ENCODE assay signal across 1 cellular context in genomic region chr11:66545701-66546367, GRCh38.
TF ChIP-seq lines count a peak whose summit lies in the region.

TSS of gene ZDHHC24 (minus strand) at chr11:66546048. CDS start at chr11:66546003, 45 bp downstream.

TF ChIP-seq in K562, 482 proteins besides CTCF, POLR2A, EP300 and RAD21 (continued from another document and continues in another):
- TF ChIP-seq CHAMP1 (IDR thresholded peaks at IDR 0.05) (no peak), ATF1 (CRISPR knock-in tag; IDR thresholded peaks at IDR 0.05) (no peak), ATF1 (tag; IDR thresholded peaks at IDR 0.05) (peak; percentile 79), CREBBP (IDR thresholded peaks at IDR 0.05; ENCODE audit: low read depth, low read length) (no peak), PCBP1 (IDR thresholded peaks at IDR 0.05; ENCODE audit: low read depth, low read length, poor library complexity, severe bottlenecking) (peak; percentile 76), ZNF143 (CRISPR knock-in tag; IDR thresholded peaks at IDR 0.05) (0 out of 2 replicates have a peak, but pooled peaks have one; percentile 13), HNRNPK (IDR thresholded peaks at IDR 0.05; ENCODE audit: low read depth, low read length, poor library complexity, severe bottlenecking) (peak; percentile 81), ZNF609 (CRISPR knock-in tag; IDR thresholded peaks at IDR 0.05; ENCODE audit: borderline replicate concordance) (no peak), RBM34 (IDR thresholded peaks at IDR 0.05; ENCODE audit: borderline replicate concordance, insufficient read depth, low read length) (no peak), STAT5A (IDR thresholded peaks at IDR 0.05; ENCODE audit: borderline replicate concordance, low read length) (no peak), TFE3 (CRISPR knock-in tag; IDR thresholded peaks at IDR 0.05) (no peak), HMG20A (CRISPR knock-in tag; conservative IDR thresholded peaks at IDR 0.05) (no peak), DMBX1 (CRISPR knock-in tag; IDR thresholded peaks at IDR 0.05; ENCODE audit: borderline replicate concordance) (no peak), RBM14 (IDR thresholded peaks at IDR 0.05; ENCODE audit: borderline replicate concordance, insufficient read depth, low read depth, low read length) (no peak), FOXA3 (CRISPR knock-in tag; conservative IDR thresholded peaks at IDR 0.05 in 1 of 2, IDR thresholded peaks at IDR 0.05 in 1 of 2) (0 out of 4 replicates have a peak, but pooled peaks of 1 of the 2 experiments have one; percentile 12), TSHZ1 (CRISPR knock-in tag; IDR thresholded peaks at IDR 0.05) (no peak), MNT (conservative IDR thresholded peaks at IDR 0.05) (peak; percentile 83 to 94), TAF9B (IDR thresholded peaks at IDR 0.05; ENCODE audit: partially characterized antibody) (no peak), ZBTB1 (CRISPR knock-in tag; IDR thresholded peaks at IDR 0.05; ENCODE audit: borderline replicate concordance, low read depth) (no peak), TEAD2 (tag; IDR thresholded peaks at IDR 0.05) (no peak), ELF1 (tag; IDR thresholded peaks at IDR 0.05) (peak; percentile 97), MYBL2 (IDR thresholded peaks at IDR 0.05; ENCODE audit: low read depth) (no peak), MYBL2 (CRISPR knock-in tag; IDR thresholded peaks at IDR 0.05; ENCODE audit: borderline replicate concordance) (no peak), FOS (IDR thresholded peaks at IDR 0.05; ENCODE audit: extremely low read depth, insufficient read length) (peak; percentile 84), GTF2E2 (tag; IDR thresholded peaks at IDR 0.05) (no peak), ZNF140 (CRISPR knock-in tag; IDR thresholded peaks at IDR 0.05) (no peak), PHF8 (IDR thresholded peaks at IDR 0.05; ENCODE audit: borderline replicate concordance, low read length) (peak; percentile 90; the same call in 1 of the 2 replicates), TEAD1 (CRISPR knock-in tag; IDR thresholded peaks at IDR 0.05) (peak in 1 of 2 experiments; percentile 74; a peak in 2 of 4 replicates), CAMTA2 (CRISPR knock-in tag; conservative IDR thresholded peaks at IDR 0.05) (no peak), ZBTB9 (CRISPR knock-in tag; IDR thresholded peaks at IDR 0.05) (no peak; the same call in 1 of the 2 replicates), DNMT1 (IDR thresholded peaks at IDR 0.05) (no peak), ARID4B (CRISPR knock-in tag; IDR thresholded peaks at IDR 0.05) (peak; percentile 97), HDAC1 (IDR thresholded peaks at IDR 0.05) (peak in 1 of 2 experiments; percentile 67; a peak in 1 of 4 replicates), VEZF1 (CRISPR knock-in tag; IDR thresholded peaks at IDR 0.05) (peak; percentile 92), NR4A1 (CRISPR knock-in tag; IDR thresholded peaks at IDR 0.05) (no peak), NR4A1 (tag; IDR thresholded peaks at IDR 0.05) (0 out of 2 replicates have a peak, but pooled peaks have one; percentile 31), ZFP36 (IDR thresholded peaks at IDR 0.05; ENCODE audit: low read depth, low read length, partially characterized antibody) (no peak), MTA3 (IDR thresholded peaks at IDR 0.05; ENCODE audit: borderline replicate concordance) (peak; percentile 32; the same call in 1 of the 2 replicates), GATAD2A (IDR thresholded peaks at IDR 0.05) (0 out of 2 replicates have a peak, but pooled peaks have one; percentile 24), ZNF695 (CRISPR knock-in tag; IDR thresholded peaks at IDR 0.05) (no peak), U2AF1 (optimal IDR thresholded peaks at IDR 0.05; ENCODE audit: low read depth, low read length) (peak; percentile 49)
